ENCODE assay signal across 8 cellular contexts in the genomic region with DNA sequence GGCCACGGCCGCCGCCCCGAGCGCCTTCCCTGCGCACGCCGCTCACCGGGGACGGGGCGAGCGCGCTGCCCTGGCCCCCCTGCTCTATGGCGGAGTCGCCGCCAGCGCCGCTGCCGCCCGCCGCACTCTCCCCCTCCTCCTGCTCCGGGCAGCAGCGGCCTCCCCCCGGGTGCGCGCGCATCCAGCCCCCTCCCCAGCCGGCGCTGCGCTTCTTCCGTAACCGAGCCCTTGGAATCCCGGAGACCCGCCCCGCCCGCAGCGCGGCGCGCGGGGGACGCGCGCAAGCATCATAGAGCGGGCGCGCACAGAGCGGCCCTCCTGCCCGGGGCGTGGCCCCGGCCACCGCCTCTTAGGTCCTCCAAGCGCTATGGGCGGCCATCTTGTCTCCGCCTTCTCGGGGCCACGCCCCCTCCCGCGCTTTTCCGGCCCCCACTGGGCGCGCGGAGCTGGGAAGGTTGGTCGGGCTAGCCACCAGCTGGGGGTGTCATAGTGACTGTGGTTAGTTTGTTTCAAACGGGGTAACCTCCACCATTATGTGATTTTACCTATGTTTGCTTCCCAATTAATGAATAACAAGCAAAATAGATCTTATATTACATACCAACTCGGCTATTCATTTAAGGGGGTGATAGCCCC. TPM values are rescaled to one million over a fixed set of nuclear protein-coding genes. Genes with fewer than 3 reads are reported as not detected.
DNase-seq lines count a peak whose midpoint lies in the region; ATAC-seq and TF ChIP-seq lines count a peak whose summit lies in the region.

Gene MBD2, minus strand, starts transcription at position 291 of the 636 bp plus-strand sequence. Its CDS starts 110 bp downstream, at position 181.

- DNase-seq in AG08396 (ENCODE audit: low spot score) (peak; percentile 93), NCI-H226 (peak; percentile 81), activated B cell treated with CpG ODN at 0.5 μM for 24 hours (peak; percentile 96), caudate nucleus (lab: John Stamatoyannopoulos, UW) (peak; percentile 3 to 96 (median 91)), immature natural killer cell (peak; percentile 95), spleen (peak; percentile 99)

- no peaks in the 10 kb centered on the region for H3K9me3 ChIP-seq in spleen

- H3K36me3 Mint-ChIP-seq in activated B cell treated with CpG ODN at 0.5 μM for 24 hours (ENCODE audit: low read depth) (peaks cover 16% of the 10 kb centered on the region), immature natural killer cell (no peaks in the 10 kb centered on the region)

- TF ChIP-seq POLR2A in spleen (IDR thresholded peaks at IDR 0.05), result peak in 2 of 3 donors; percentile 6 to 48

- H3K4me1 Mint-ChIP-seq in activated B cell treated with CpG ODN at 0.5 μM for 24 hours (peaks cover 44% of the 10 kb centered on the region), immature natural killer cell (peaks cover 39 to 47% of the 10 kb centered on the region in 2 donors)

- TF ChIP-seq CTCF in activated B cell treated with CpG ODN at 0.5 μM for 24 hours (IDR thresholded peaks at IDR 0.05) (no peak), spleen (IDR thresholded peaks at IDR 0.05 in 8 of 11, conservative IDR thresholded peaks at IDR 0.05 in 3 of 11) (peak in 6 of 11 experiments; percentile 18 to 47 (median 35))

- WGBS in spleen, 5 donors, result 0 to 1% (median 0%) methylated on average over 17 to 66 of the region's 66 CpGs

- H3K36me3 ChIP-seq in spleen, result peaks cover 0 to 7% (median 0%) of the 10 kb centered on the region in 6 donors

- ATAC-seq in GM18909 (IDR thresholded peaks at IDR 0.05; ENCODE audit: poor library complexity, unreplicated experiment) (peak; percentile 90), HG03175 (IDR thresholded peaks at IDR 0.05; ENCODE audit: unreplicated experiment) (peak; percentile 87), activated B cell treated with CpG ODN at 0.5 μM for 24 hours (ENCODE audit: low read depth) (peak; percentile 91)

- no peaks in the 10 kb centered on the region for H3K9me3 Mint-ChIP-seq in activated B cell treated with CpG ODN at 0.5 μM for 24 hours
- H3K9me3 Mint-ChIP-seq in immature natural killer cell, result no peaks in the 10 kb centered on the region

- intact Hi-C loops in activated B cell treated with CpG ODN at 0.5 μM for 24 hours (cut with micrococcal nuclease), result loop anchor here (1.0 to 10.0 kb wide), 5 partner anchors 23 to 1040 kb away; partner anchors contain the start of genes C18orf54, POLI and STARD6
- intact Hi-C loops in spleen (cut with DNase I; ENCODE audit: low total_unique reads), result no loop called here

- H3K27ac ChIP-seq in caudate nucleus (ENCODE audit: low read depth, low read length) (peak within 1 kb of the TSS; percentile 46), spleen (peak within 1 kb of the TSS; percentile 1 to 95 (median 86))

- peaks cover 36 to 51% (median 48%) of the 10 kb centered on the region in 6 donors for H3K4me1 ChIP-seq in spleen

- peak within 1 kb of the TSS; percentile 58 to 88 (median 66) for H3K4me3 ChIP-seq in spleen

- CTCF ChIA-PET in activated B cell treated with CpG ODN at 0.5 μM for 24 hours (lab: Charles Lee), result interaction anchor here (0.7 to 2.2 kb wide), 5 partner anchors 13 to 133 kb away, joined by 3 to 30 read pairs (median 4); partner anchors contain the start of genes C18orf54, POLI and STARD6

- peak within 1 kb of the TSS; percentile 95 for H3K27ac Mint-ChIP-seq in activated B cell treated with CpG ODN at 0.5 μM for 24 hours
- peak within 1 kb of the TSS; percentile 79 to 96 (median 94) for H3K27ac Mint-ChIP-seq in immature natural killer cell

- H3K27me3 Mint-ChIP-seq in activated B cell treated with CpG ODN at 0.5 μM for 24 hours (no peaks in the 10 kb centered on the region), immature natural killer cell (ENCODE audit: low read depth in 3 of 3) (peaks cover 7 to 13% (median 11%) of the 10 kb centered on the region in 3 donors)

- POLR2A ChIA-PET in activated B cell treated with CpG ODN at 0.5 μM for 24 hours (lab: Charles Lee), result interaction anchor here (0.6 to 3.8 kb wide), 16 partner anchors 11 to 557 kb away, joined by 3 to 74 read pairs (median 4); partner anchors contain the start of genes C18orf54, POLI and STARD6

- peak within 1 kb of the TSS; percentile 94 for H3K4me3 Mint-ChIP-seq in activated B cell treated with CpG ODN at 0.5 μM for 24 hours
- peak within 1 kb of the TSS; percentile 86 to 94 (median 93) for H3K4me3 Mint-ChIP-seq in immature natural killer cell

- no peaks in the 10 kb centered on the region for H3K27me3 ChIP-seq in spleen (replicated peaks in 1 of 7)

RNA-seq across cellular contexts. Expression of gene MBD2, which starts in this region (rescaled TPM):
- total RNA-seq in activated B cell treated with CpG ODN at 0.5 μM for 24 hours (146 and 150 TPM in 2 replicates), spleen (100 to 1,000 TPM in 4 of 7 donors, 10 to 100 TPM in 3; 40.7 to 119 (median 109) TPM)
- polyA plus RNA-seq in immature natural killer cell (1 to 10 TPM; 3.7 to 8.1 (median 7.8) TPM), spleen (10 to 100 TPM; 42.4 to 53.0 (median 45.7) TPM)

Comparison
In these comparisons a context has a peak if more than half of its experiments do, and no peak if none do; other contexts are left out.
1. Peak in every context shown above with its lines: DNase-seq, ATAC-seq, H3K4me3 ChIP-seq and H3K27ac ChIP-seq.
2. RNA of gene MBD2 (polyA plus RNA-seq): 42.4 to 53.0 TPM in spleen; 3.7 to 8.1 TPM in immature natural killer cell; every median in the first group is over 4 times any median in the second.